ENCODE assay signal across 18 cellular contexts in the genomic region with DNA sequence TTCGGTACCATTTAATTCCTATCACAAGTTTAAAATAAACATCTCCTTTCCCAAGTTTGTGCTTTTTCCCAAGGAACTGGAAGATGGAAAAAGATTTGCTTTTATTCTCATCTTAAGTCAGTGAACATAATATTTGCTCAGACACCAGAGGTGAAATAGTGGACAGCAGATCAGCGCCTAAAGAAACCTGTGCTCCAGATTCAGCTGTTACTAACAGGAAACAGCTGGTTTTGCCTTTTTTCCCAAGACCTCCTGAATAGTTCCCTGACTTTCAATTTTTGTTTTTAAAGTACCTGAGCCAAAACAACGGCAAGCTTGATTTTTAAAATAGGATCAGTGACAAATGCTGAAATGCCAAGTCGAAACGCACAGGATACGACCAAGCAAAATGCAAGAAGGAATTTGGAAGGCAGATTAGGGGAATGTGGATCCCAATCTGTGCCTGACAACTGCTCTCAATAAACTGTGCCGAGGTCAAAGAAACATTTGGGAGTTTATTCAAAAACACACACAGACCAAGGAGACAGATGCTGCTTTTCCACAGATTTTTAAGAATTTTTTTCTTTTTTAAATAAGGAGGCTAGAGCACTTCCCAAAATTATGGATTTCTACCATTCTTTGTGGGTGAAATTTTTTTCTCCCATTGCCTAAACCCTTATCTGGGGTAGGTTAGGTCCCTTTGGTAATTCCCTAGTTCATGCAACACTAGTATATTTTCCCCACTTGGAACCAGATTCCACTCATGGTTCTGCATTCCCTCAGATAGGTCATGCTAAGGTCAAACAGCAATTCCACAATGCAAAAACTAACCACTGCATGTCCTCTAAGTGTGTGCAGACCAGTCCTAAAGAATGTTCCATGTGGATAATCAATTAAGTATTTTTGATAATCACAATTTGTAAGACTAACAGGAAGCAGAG.
DNase-seq lines count a peak whose midpoint lies in the region; ATAC-seq and TF ChIP-seq lines count a peak whose summit lies in the region.
"Had no signal": no experiment of that assay in that cellular context is flagged by ENCODE, and none has a peak within 500 bp of the region (broad histone marks: within the 10 kb centered on the region; RNA-seq: fewer than 3 reads in every experiment).

No MANE protein-coding gene starts in this region.

- ATAC-seq in IMR-90 (ENCODE audit: low read depth): peak; percentile 54
- peak; percentile 41 to 64 (median 58) for ATAC-seq in heart right ventricle
- ATAC-seq in sciatic nerve: peak; percentile 46
- ATAC-seq: activated T-helper 17 cell treated with anti-CD3 and anti-CD28 coated beads, Interleukin-2, amount 50 U/mL, for 72 hours; pancreas; PC-3 had no signal

- H3K27ac ChIP-seq in IMR-90 (ENCODE audit: insufficient read depth, low read length) (no peak overlapping the region), heart right ventricle (peak overlapping the region; percentile 6 to 68 (median 40)), esophagus squamous epithelium (no peak overlapping the region)
- H3K27ac ChIP-seq: pancreas had no signal

- intact Hi-C loops in IMR-90 (cut with micrococcal nuclease) (no loop called here), heart right ventricle (cut with DNase I) (loop anchor here in 1 of 10 donors (10.0 kb wide), 1 partner anchor 97 kb away; no protein-coding TSS in a partner anchor), sciatic nerve (cut with DNase I) (no loop called here), esophagus squamous epithelium (cut with DNase I) (no loop called here)

- no peaks in the 10 kb centered on the region for H3K9me1 ChIP-seq in IMR-90 (ENCODE audit: insufficient read depth, low read length)

- no peak for TF ChIP-seq RAD21 in IMR-90 (IDR thresholded peaks at IDR 0.05; ENCODE audit: low read length)

- no peak for TF ChIP-seq CTCF in IMR-90 (conservative IDR thresholded peaks at IDR 0.05; ENCODE audit: low read depth, low read length)
- no peak for TF ChIP-seq CTCF in heart right ventricle (IDR thresholded peaks at IDR 0.05)
- TF ChIP-seq CTCF in esophagus squamous epithelium (IDR thresholded peaks at IDR 0.05): no peak

- no TSS peak for BruUV-seq in IMR-90 (replicated peaks; lab: Mats Ljungman, UMichigan)

- H4K8ac ChIP-seq in IMR-90 (ENCODE audit: low read depth in 2 of 2, low read length in 2 of 2): 0 out of 4 replicates have a peak overlapping the region, but pooled peaks of 1 of the 2 experiments have one; percentile 2

- H2BK20ac ChIP-seq in IMR-90 (ENCODE audit: low read depth, low read length): no peak overlapping the region

- H3K4me1 ChIP-seq in IMR-90 (ENCODE audit: control insufficient read depth, insufficient read depth, low read length) (peaks cover 5% of the 10 kb centered on the region), heart right ventricle (peaks cover 0 to 32% (median 15%) of the 10 kb centered on the region in 9 donors), esophagus squamous epithelium (peaks cover 0 to 10% (median 0%) of the 10 kb centered on the region in 3 donors)
- H3K4me1 ChIP-seq: pancreas had no signal

- H4K91ac ChIP-seq in IMR-90 (ENCODE audit: insufficient read depth, low read depth, low read length): no peak overlapping the region

- peak overlapping the region; percentile 38; the same call in 1 of the 2 replicates for H3K4me2 ChIP-seq in IMR-90 (ENCODE audit: low read depth, low read length)

- H3K36me3 ChIP-seq in IMR-90 (ENCODE audit: control insufficient read depth, insufficient read depth, low read length) (no peaks in the 10 kb centered on the region), heart right ventricle (no peaks in the 10 kb centered on the region), esophagus squamous epithelium (no peaks in the 10 kb centered on the region)
- H3K36me3 ChIP-seq: pancreas had no signal

- H2BK15ac ChIP-seq in IMR-90 (ENCODE audit: low read depth, low read length): no peak overlapping the region

- 17% methylated on average over 1 of the region's 7 CpGs; no CpG with 5 or more reads in 1 of the 2 experiments for WGBS in IMR-90 (ENCODE audit: extremely low coverage in 2 of 2, insufficient read length in 1 of 2), 2 experiments
- 28 to 33% methylated on average over 7 of the region's 7 CpGs for WGBS in heart right ventricle, 2 donors
- WGBS in esophagus squamous epithelium, 2 donors: 57 to 64% methylated on average over 7 of the region's 7 CpGs

- H3K9me3 ChIP-seq in IMR-90 (ENCODE audit: control insufficient read depth, insufficient read depth, low read length): no peaks in the 10 kb centered on the region
- H3K9me3 ChIP-seq in heart right ventricle: no peaks in the 10 kb centered on the region
- no peaks in the 10 kb centered on the region for H3K9me3 ChIP-seq in esophagus squamous epithelium
- H3K9me3 ChIP-seq: pancreas had no signal

- no peak overlapping the region for H3K56ac ChIP-seq in IMR-90 (ENCODE audit: extremely low read depth, insufficient read depth, low read length)

- H2AK5ac ChIP-seq in IMR-90 (ENCODE audit: low read depth, low read length): no peak overlapping the region

- no peak overlapping the region for H3K9ac ChIP-seq in IMR-90 (ENCODE audit: low read depth, low read length)

- H3K23ac ChIP-seq in IMR-90 (ENCODE audit: low read depth, low read length): no peak overlapping the region

- H3K27me3 ChIP-seq in IMR-90 (ENCODE audit: control insufficient read depth, insufficient read depth, low read length) (no peaks in the 10 kb centered on the region), heart right ventricle (no peaks in the 10 kb centered on the region), esophagus squamous epithelium (no peaks in the 10 kb centered on the region)
- H3K27me3 ChIP-seq: pancreas had no signal

- peak overlapping the region; percentile 27; the same call in 1 of the 2 replicates for H4K5ac ChIP-seq in IMR-90 (ENCODE audit: low read depth, low read length)

- H2AK9ac ChIP-seq in IMR-90 (replicated peaks; ENCODE audit: low read depth, low read length, poor library complexity): no peak overlapping the region

- no peak overlapping the region for H3K4me3 ChIP-seq in IMR-90 (ENCODE audit: insufficient read depth, low read depth, low read length)
- H3K4me3 ChIP-seq in heart right ventricle: peak overlapping the region in 5 of 10 donors; percentile 3 to 23 (median 17)
- peak overlapping the region in 1 of 4 donors; percentile 14 for H3K4me3 ChIP-seq in esophagus squamous epithelium
- H3K4me3 ChIP-seq: pancreas had no signal

- no peaks in the 10 kb centered on the region for H3K79me1 ChIP-seq in IMR-90 (ENCODE audit: low read depth in 1 of 2, low read length in 2 of 2)

- DNase-seq in IMR-90: peak; percentile 23
- peak; percentile 54 for DNase-seq in cerebellar cortex (ENCODE audit: low spot score)
- DNase-seq in heart right ventricle: no peak
- DNase-seq in sciatic nerve (ENCODE audit: low spot score): no peak
- DNase-seq in DMS79 (lab: John Stamatoyannopoulos, UW): no peak
- no peak for DNase-seq in activated CD8-positive, alpha-beta memory T cell treated with anti-CD3 and anti-CD28 coated beads, Interleukin-2, amount 50 U/mL, for 4 hours
- no peak for DNase-seq in esophagus squamous epithelium (lab: John Stamatoyannopoulos, UW)
- no peak for DNase-seq in midbrain (lab: John Stamatoyannopoulos, UW)
- DNase-seq: activated CD4-positive, alpha-beta memory T cell treated with anti-CD3 and anti-CD28 coated beads for 36 hours; Calu3; effector memory CD4-positive, alpha-beta T cell; HFFc6; immature natural killer cell; NCI-H2081 treated with DMSO at 0.1 percent for 48 hours; NCI-H526 treated with DMSO at 0.1 percent for 48 hours; pancreas; PC-3 had no signal

- CTCF ChIA-PET in IMR-90 (lab: Yijun Ruan, JAX): no interaction called here

- no peak overlapping the region for H2BK5ac ChIP-seq in IMR-90 (ENCODE audit: low read depth, low read length, poor library complexity, severe bottlenecking)

- H2BK120ac ChIP-seq in IMR-90 (ENCODE audit: low read depth, low read length): no peak overlapping the region

- POLR2A ChIA-PET in IMR-90 (lab: Charles Lee; ENCODE audit: unreplicated experiment): no interaction called here

- no peak overlapping the region for H2AFZ ChIP-seq in IMR-90 (replicated peaks; ENCODE audit: low read length, poor library complexity)

- H3K14ac ChIP-seq in IMR-90 (replicated peaks; ENCODE audit: low read depth, low read length): no peak overlapping the region

- TF ChIP-seq POLR2A in IMR-90 (IDR thresholded peaks at IDR 0.05; ENCODE audit: low read depth, low read length): no peak
- no peak for TF ChIP-seq POLR2A in esophagus squamous epithelium (IDR thresholded peaks at IDR 0.05)

- H3K18ac ChIP-seq in IMR-90 (ENCODE audit: low read depth, low read length): peak overlapping the region; percentile 64; the same call in 1 of the 2 replicates

- in situ Hi-C loops in IMR-90 (cut with MboI; ENCODE audit: low sequenced_read_pairs): no loop called here

- no peaks in the 10 kb centered on the region for H4K20me1 ChIP-seq in IMR-90 (ENCODE audit: insufficient read depth, low read length)

- H3K4ac ChIP-seq in IMR-90 (ENCODE audit: low read depth, low read length): no peak overlapping the region

- dilution Hi-C loops in IMR-90 (cut with HindIII; ENCODE audit: low sequenced_read_pairs, unreplicated experiment): no loop called here

TF ChIP-seq in IMR-90, 13 proteins besides CTCF, POLR2A, EP300 and RAD21:
- TF ChIP-seq MXI1 (IDR thresholded peaks at IDR 0.05; ENCODE audit: borderline replicate concordance, low read depth, low read length): no peak

Comparison
In these comparisons a context has a peak if more than half of its experiments do, and no peak if none do; other contexts are left out.
1. DNase-seq: peak in IMR-90 (single experiment) and cerebellar cortex (single experiment); none in heart right ventricle (0 of 2), sciatic nerve (single experiment), DMS79 (single experiment), activated CD8-positive, alpha-beta memory T cell treated with anti-CD3 and anti-CD28 coated beads, Interleukin-2, amount 50 U/mL, for 4 hours (single experiment), esophagus squamous epithelium (single experiment) and midbrain (single experiment).
2. H3K27ac ChIP-seq: peak in heart right ventricle (10 of 10); none in IMR-90 (single experiment) and esophagus squamous epithelium (0 of 4).
3. Peak in every context shown above with its lines, with median percentiles within 50 percentile points of each other: ATAC-seq.